ENCODE assay signal across 1 cellular context in genomic region chr4:4248036-4248884, GRCh38.
TF ChIP-seq lines count a peak whose summit lies in the region.

Gene TMEM128, minus strand, starts transcription at chr4:4248223. Its CDS starts 21 bp downstream, at chr4:4248202.

TF ChIP-seq in HepG2, 621 proteins besides CTCF, POLR2A, EP300 and RAD21 (continued from another document and continues in another):
- peak; percentile 98 for TF ChIP-seq ATF2 (CRISPR knock-in tag; IDR thresholded peaks at IDR 0.05)
- peak; percentile 18; the same call in 1 of the 2 replicates for TF ChIP-seq KDM4B (CRISPR knock-in tag; IDR thresholded peaks at IDR 0.05)
- TF ChIP-seq HOXA3 (CRISPR knock-in tag; IDR thresholded peaks at IDR 0.05): peak; percentile 98
- TF ChIP-seq ZNF329 (CRISPR knock-in tag; IDR thresholded peaks at IDR 0.05; ENCODE audit: low read depth): no peak
- no peak for TF ChIP-seq ZNF629 (CRISPR knock-in tag; conservative IDR thresholded peaks at IDR 0.05)
- no peak for TF ChIP-seq MBNL3 (CRISPR knock-in tag; conservative IDR thresholded peaks at IDR 0.05)
- peak; percentile 20; the same call in 1 of the 2 replicates for TF ChIP-seq ZNF230 (CRISPR knock-in tag; IDR thresholded peaks at IDR 0.05)
- no peak; the same call in 1 of the 2 replicates for TF ChIP-seq ZNF275 (CRISPR knock-in tag; IDR thresholded peaks at IDR 0.05; ENCODE audit: borderline replicate concordance)
- TF ChIP-seq KDM2A (CRISPR knock-in tag; IDR thresholded peaks at IDR 0.05; ENCODE audit: borderline replicate concordance, low read depth): peak; percentile 89; the same call in 1 of the 2 replicates
- no peak for TF ChIP-seq MEIS2 (CRISPR knock-in tag; IDR thresholded peaks at IDR 0.05)
- 0 out of 2 replicates have a peak, but pooled peaks have one; percentile 26 for TF ChIP-seq LBX2 (CRISPR knock-in tag; IDR thresholded peaks at IDR 0.05; ENCODE audit: borderline replicate concordance)
- no peak for TF ChIP-seq DDIT3 (CRISPR knock-in tag; IDR thresholded peaks at IDR 0.05)
- no peak for TF ChIP-seq U2AF2 (IDR thresholded peaks at IDR 0.05; ENCODE audit: low read depth, low read length)
- TF ChIP-seq ISX (CRISPR knock-in tag; conservative IDR thresholded peaks at IDR 0.05): no peak
- TF ChIP-seq MAFG (CRISPR knock-in tag; IDR thresholded peaks at IDR 0.05): no peak
- TF ChIP-seq GATAD1 (CRISPR knock-in tag; IDR thresholded peaks at IDR 0.05): peak; percentile 98
- TF ChIP-seq TCF12 (IDR thresholded peaks at IDR 0.05): no peak
- TF ChIP-seq TCF12 (CRISPR knock-in tag; IDR thresholded peaks at IDR 0.05): peak; percentile 84; the same call in 1 of the 2 replicates
- TF ChIP-seq RBAK (CRISPR knock-in tag; IDR thresholded peaks at IDR 0.05): no peak
- no peak; the same call in none of the 2 replicates for TF ChIP-seq ELF4 (CRISPR knock-in tag; IDR thresholded peaks at IDR 0.05; ENCODE audit: borderline replicate concordance)
- TF ChIP-seq SOX5 (CRISPR knock-in tag; IDR thresholded peaks at IDR 0.05; ENCODE audit: borderline replicate concordance): no peak
- no peak for TF ChIP-seq ZNF281 (CRISPR knock-in tag; IDR thresholded peaks at IDR 0.05; ENCODE audit: borderline replicate concordance)
- TF ChIP-seq ZNF720 (CRISPR knock-in tag; IDR thresholded peaks at IDR 0.05): no peak
- peak; percentile 77 for TF ChIP-seq HDAC2 (CRISPR knock-in tag; IDR thresholded peaks at IDR 0.05)
- no peak for TF ChIP-seq TAF15 (IDR thresholded peaks at IDR 0.05; ENCODE audit: low read depth, low read length, poor library complexity, severe bottlenecking)
- TF ChIP-seq ZNF501 (CRISPR knock-in tag; IDR thresholded peaks at IDR 0.05): peak; percentile 87
- TF ChIP-seq ZNF691 (CRISPR knock-in tag; IDR thresholded peaks at IDR 0.05; ENCODE audit: borderline replicate concordance, low read depth): no peak
- TF ChIP-seq ZFP36 (IDR thresholded peaks at IDR 0.05; ENCODE audit: borderline replicate concordance, low read depth, low read length, partially characterized antibody): no peak
- peak; percentile 81 for TF ChIP-seq HOXA5 (CRISPR knock-in tag; IDR thresholded peaks at IDR 0.05)
- TF ChIP-seq KLF6 (CRISPR knock-in tag; IDR thresholded peaks at IDR 0.05): no peak; the same call in 1 of the 2 replicates
- TF ChIP-seq NCOA2 (CRISPR knock-in tag; IDR thresholded peaks at IDR 0.05): peak; percentile 36; the same call in 1 of the 2 replicates
- TF ChIP-seq ZSCAN5A (CRISPR knock-in tag; IDR thresholded peaks at IDR 0.05; ENCODE audit: borderline replicate concordance): no peak
- no peak for TF ChIP-seq ZNF382 (CRISPR knock-in tag; IDR thresholded peaks at IDR 0.05; ENCODE audit: borderline replicate concordance)
- peak; percentile 76 for TF ChIP-seq ERF (CRISPR knock-in tag; IDR thresholded peaks at IDR 0.05)
- no peak for TF ChIP-seq ZNF550 (CRISPR knock-in tag; IDR thresholded peaks at IDR 0.05; ENCODE audit: borderline replicate concordance)
- TF ChIP-seq ZNF850 (CRISPR knock-in tag; conservative IDR thresholded peaks at IDR 0.05): 0 out of 2 replicates have a peak, but pooled peaks have one; percentile 53
- no peak for TF ChIP-seq IKZF1 (IDR thresholded peaks at IDR 0.05)
- TF ChIP-seq ZNF17 (CRISPR knock-in tag; IDR thresholded peaks at IDR 0.05): no peak
- no peak for TF ChIP-seq MATR3 (CRISPR knock-in tag; IDR thresholded peaks at IDR 0.05)
- peak; percentile 80 for TF ChIP-seq ZNF124 (CRISPR knock-in tag; IDR thresholded peaks at IDR 0.05)
- TF ChIP-seq ZBTB49 (CRISPR knock-in tag; IDR thresholded peaks at IDR 0.05; ENCODE audit: borderline replicate concordance): no peak
- peak; percentile 100 for TF ChIP-seq GABPB1 (CRISPR knock-in tag; IDR thresholded peaks at IDR 0.05)
- TF ChIP-seq CSRNP2 (CRISPR knock-in tag; conservative IDR thresholded peaks at IDR 0.05; ENCODE audit: low read depth): no peak
- no peak for TF ChIP-seq IRF1 (CRISPR knock-in tag; IDR thresholded peaks at IDR 0.05; ENCODE audit: low read depth)
- peak; percentile 61; the same call in 1 of the 2 replicates for TF ChIP-seq ZBTB25 (CRISPR knock-in tag; IDR thresholded peaks at IDR 0.05)
- no peak for TF ChIP-seq ZNF841 (CRISPR knock-in tag; IDR thresholded peaks at IDR 0.05; ENCODE audit: borderline replicate concordance)
- 0 out of 2 replicates have a peak, but pooled peaks have one; percentile 16 for TF ChIP-seq TFE3 (CRISPR knock-in tag; IDR thresholded peaks at IDR 0.05)
- TF ChIP-seq ZKSCAN5 (CRISPR knock-in tag; IDR thresholded peaks at IDR 0.05): no peak
- TF ChIP-seq CENPBD1 (CRISPR knock-in tag; IDR thresholded peaks at IDR 0.05; ENCODE audit: borderline replicate concordance, low read depth): no peak
